Comparison of ENCODE assay signal across 8 cellular contexts in the genomic region with DNA sequence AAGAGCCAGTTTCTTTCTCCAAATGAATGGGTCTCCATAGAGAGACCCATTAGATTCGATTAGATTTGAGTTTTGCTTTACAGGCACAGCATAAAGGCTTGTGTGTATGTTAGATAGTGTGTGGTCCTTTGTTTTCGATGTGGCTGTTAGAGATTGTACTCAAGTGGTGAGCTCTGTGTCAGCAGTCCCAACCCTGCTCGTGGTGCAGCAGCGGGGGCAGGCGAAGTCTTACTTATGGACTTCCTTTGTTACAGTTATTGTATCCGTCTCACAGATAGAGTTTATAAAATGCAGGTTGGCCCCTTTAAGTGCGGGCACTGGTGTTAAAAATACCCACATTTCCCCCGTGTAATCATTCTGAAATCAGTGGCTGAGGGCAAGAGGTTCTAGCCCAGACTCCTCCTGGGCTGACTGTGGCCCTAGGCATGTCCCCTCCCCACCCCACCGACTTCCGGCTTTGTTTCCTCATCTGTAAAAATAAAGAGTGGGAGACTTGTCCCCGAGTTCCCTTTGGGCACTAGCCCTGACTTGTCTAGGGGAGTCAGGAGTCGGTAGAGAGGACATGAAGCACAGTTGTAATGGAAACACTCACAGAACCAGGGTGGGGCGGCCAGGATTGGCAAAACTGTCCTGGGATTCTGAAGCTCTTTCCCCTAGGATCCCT. TPM values are rescaled to one million over a fixed set of nuclear protein-coding genes. Genes with fewer than 3 reads are reported as not detected.
A peak's percentile ranks its signal among the peaks of the same experiment; 100 is the strongest.
DNase-seq lines count a peak whose midpoint lies in the region; ATAC-seq and TF ChIP-seq lines count a peak whose summit lies in the region.

No MANE protein-coding gene starts in this region.

- TF ChIP-seq CTCF in foreskin keratinocyte (conservative IDR thresholded peaks at IDR 0.05) (no peak), smooth muscle cell (IDR thresholded peaks at IDR 0.05; ENCODE audit: borderline replicate concordance, insufficient read depth, poor library complexity, severe bottlenecking) (no peak)

- H4K20me1 ChIP-seq in smooth muscle cell (ENCODE audit: low read depth) = no peaks in the 10 kb centered on the region

- peak overlapping the region; percentile 99 for H3K27ac ChIP-seq in foreskin keratinocyte
- peak overlapping the region; percentile 48 for H3K27ac ChIP-seq in smooth muscle cell (ENCODE audit: low read depth)

- H3K4me3 Mint-ChIP-seq in activated naive CD4-positive, alpha-beta T cell treated with anti-CD3 and anti-CD28 coated beads, Interleukin-2, amount 50 U/mL, for 24 hours = peak overlapping the region; percentile 45
- peak overlapping the region; percentile 50 to 67 (median 53) for H3K4me3 Mint-ChIP-seq in T-cell

- H3K9me3 ChIP-seq in smooth muscle cell (replicated peaks; ENCODE audit: low read depth) = no peaks in the 10 kb centered on the region

- no peak overlapping the region for H3K9ac ChIP-seq in smooth muscle cell (ENCODE audit: low read depth)

- CTCF ChIA-PET in T-cell (lab: Charles Lee) = interaction anchor here (0.6 to 1.1 kb wide), 4 partner anchors 16 to 295 kb away, joined by 4 to 5 read pairs (median 4); no protein-coding TSS in a partner anchor

- no peak for DNase-seq in activated naive CD4-positive, alpha-beta T cell treated with Interleukin-2 at 50 U/mL for 16 hours
- DNase-seq in HUDEP-2 (lab: John Stamatoyannopoulos, UW; ENCODE audit: unreplicated experiment in 76 of 76) (peak in 56 of 76 experiments; percentile 4 to 68 (median 35)), T-cell (peak in 21 of 34 experiments; percentile 2 to 41 (median 21)), foreskin keratinocyte (peak; percentile 75 to 86), smooth muscle cell (lab: John Stamatoyannopoulos, UW; ENCODE audit: unreplicated experiment) (no peak), amniotic stem cell (lab: John Stamatoyannopoulos, UW) (no peak), T-helper 9 cell (no peak)

- no peaks in the 10 kb centered on the region for H3K79me2 ChIP-seq in smooth muscle cell (ENCODE audit: low read depth)

- no peak overlapping the region for H3K4me3 ChIP-seq in smooth muscle cell

- H3K4me2 ChIP-seq in smooth muscle cell = peak overlapping the region; percentile 66

- H3F3A ChIP-seq in smooth muscle cell (ENCODE audit: low read depth) = no peaks in the 10 kb centered on the region

- WGBS in smooth muscle cell (ENCODE audit: low lambda C conversion rate) = 75% methylated on average over 13 of the region's 13 CpGs

- H2AFZ ChIP-seq in smooth muscle cell (ENCODE audit: low read depth) = no peak overlapping the region

- no peak overlapping the region for H3K27ac Mint-ChIP-seq in activated naive CD4-positive, alpha-beta T cell treated with anti-CD3 and anti-CD28 coated beads, Interleukin-2, amount 50 U/mL, for 24 hours
- peak overlapping the region; percentile 36 to 75 for H3K27ac Mint-ChIP-seq in T-cell

- no peaks in the 10 kb centered on the region for H3K9me3 Mint-ChIP-seq in activated naive CD4-positive, alpha-beta T cell treated with anti-CD3 and anti-CD28 coated beads, Interleukin-2, amount 50 U/mL, for 24 hours
- H3K9me3 Mint-ChIP-seq in T-cell = no peaks in the 10 kb centered on the region

- H3K27me3 ChIP-seq in foreskin keratinocyte (no peaks in the 10 kb centered on the region), smooth muscle cell (ENCODE audit: low read depth) (peaks cover 5% of the 10 kb centered on the region)

- H3K4me1 Mint-ChIP-seq in activated naive CD4-positive, alpha-beta T cell treated with anti-CD3 and anti-CD28 coated beads, Interleukin-2, amount 50 U/mL, for 24 hours = peaks cover 48% of the 10 kb centered on the region
- peaks cover 43 to 52% (median 51%) of the 10 kb centered on the region in 3 donors for H3K4me1 Mint-ChIP-seq in T-cell

- H3K27me3 Mint-ChIP-seq in activated naive CD4-positive, alpha-beta T cell treated with anti-CD3 and anti-CD28 coated beads, Interleukin-2, amount 50 U/mL, for 24 hours = no peaks in the 10 kb centered on the region
- H3K27me3 Mint-ChIP-seq in T-cell = no peaks in the 10 kb centered on the region

- POLR2A ChIA-PET in T-cell (lab: Charles Lee) = no interaction called here

- H3K4me1 ChIP-seq in foreskin keratinocyte (peaks cover 37% of the 10 kb centered on the region), smooth muscle cell (ENCODE audit: low read depth) (peaks cover 28% of the 10 kb centered on the region)

- no peaks in the 10 kb centered on the region for H3K36me3 ChIP-seq in smooth muscle cell (ENCODE audit: low read depth)

- peaks cover 1% of the 10 kb centered on the region for H3K36me3 Mint-ChIP-seq in activated naive CD4-positive, alpha-beta T cell treated with anti-CD3 and anti-CD28 coated beads, Interleukin-2, amount 50 U/mL, for 24 hours
- peaks cover 4% of the 10 kb centered on the region for H3K36me3 Mint-ChIP-seq in T-cell

- ATAC-seq in T-cell (replicated peaks in 1 of 4) (peak; percentile 33 to 45 (median 43)), foreskin keratinocyte (peak; percentile 20)

RNA-seq across cellular contexts. Expression of gene MTURN, which starts 28.6 kb away (rescaled TPM):
- total RNA-seq in T-cell = 10 to 100 TPM; 17.3 to 26.3 (median 22.8) TPM
- 9.5 and 11.1 TPM in 2 replicates for total RNA-seq in foreskin keratinocyte
- polyA plus RNA-seq in foreskin keratinocyte = 6.3 and 7.9 TPM in 2 replicates
- total RNA-seq in smooth muscle cell = 3.9 and 13.1 TPM in 2 replicates
- 3.1 and 5.9 TPM in 2 replicates for polyA plus RNA-seq in smooth muscle cell

Comparison
In these comparisons a context has a peak if more than half of its experiments do, and no peak if none do; other contexts are left out.
1. DNase-seq: peak in HUDEP-2 (56 of 76), T-cell (21 of 34) and foreskin keratinocyte (2 of 2); none in activated naive CD4-positive, alpha-beta T cell treated with Interleukin-2 at 50 U/mL for 16 hours (single experiment), smooth muscle cell (single experiment), amniotic stem cell (single experiment) and T-helper 9 cell (single experiment).